In the genomic region with DNA sequence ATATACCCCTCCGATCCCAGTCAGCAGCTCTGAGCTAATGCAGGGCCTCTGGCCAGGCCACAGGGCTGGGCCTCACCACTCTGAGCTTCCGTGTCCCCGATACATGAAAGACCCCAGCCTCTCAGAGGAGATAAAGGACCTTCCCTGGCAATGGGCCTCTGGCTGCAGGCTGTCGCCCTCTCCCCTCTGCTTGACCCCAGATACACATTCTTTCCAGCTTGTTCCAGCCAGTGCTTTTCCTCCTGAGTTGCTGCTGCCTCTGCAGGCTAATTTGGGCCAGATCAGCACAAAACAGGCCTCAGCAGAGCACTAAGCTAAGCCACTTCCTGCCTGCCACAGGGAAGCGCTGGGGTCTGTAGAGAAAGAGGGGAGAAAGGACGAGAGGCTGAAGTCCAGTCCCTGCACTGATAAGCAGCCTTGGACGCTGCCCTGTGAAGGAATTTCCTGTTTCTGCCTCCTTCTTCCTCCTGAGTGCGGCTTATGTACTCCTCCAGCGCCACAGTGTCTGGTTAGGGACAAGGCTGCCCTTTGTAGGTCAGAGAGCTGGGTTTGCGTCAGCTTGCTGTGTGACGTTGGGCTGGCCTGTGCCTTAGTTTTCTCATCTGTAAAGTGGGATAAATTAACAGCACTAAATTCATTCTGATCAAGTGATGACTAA, we compare ENCODE assay signal across 8 cellular contexts.
DNase-seq lines count a peak whose midpoint lies in the region; ATAC-seq and TF ChIP-seq lines count a peak whose summit lies in the region.

No MANE protein-coding gene starts in this region.

- peaks cover 77% of the 10 kb centered on the region for H3K4me1 Mint-ChIP-seq in osteocyte (ENCODE audit: unreplicated experiment)

- H3K27ac Mint-ChIP-seq in osteocyte (ENCODE audit: unreplicated experiment): peak overlapping the region; percentile 96

- ATAC-seq in HG02973 (IDR thresholded peaks at IDR 0.05; ENCODE audit: unreplicated experiment): no peak

- in situ Hi-C loops in SK-MEL-5 (cut with HindIII; ENCODE audit: low pct_unique_long_range_greater_than_20kb, low sequenced_read_pairs): no loop called here

- no peak for TF ChIP-seq CTCF in fibroblast of villous mesenchyme (IDR thresholded peaks at IDR 0.05; ENCODE audit: insufficient read depth, low read depth, low read length)
- no peak for TF ChIP-seq CTCF in osteocyte (IDR thresholded peaks at IDR 0.05)

- H3K4me3 ChIP-seq in fibroblast of villous mesenchyme (ENCODE audit: low read depth, low read length): no peak overlapping the region

- no peaks in the 10 kb centered on the region for H3K36me3 Mint-ChIP-seq in osteocyte (ENCODE audit: unreplicated experiment)

- no peak overlapping the region for H3K4me3 Mint-ChIP-seq in osteocyte (ENCODE audit: unreplicated experiment)

- no peaks in the 10 kb centered on the region for H3K27me3 Mint-ChIP-seq in osteocyte (ENCODE audit: unreplicated experiment)

- H3K9me3 Mint-ChIP-seq in osteocyte (ENCODE audit: unreplicated experiment): no peaks in the 10 kb centered on the region

- DNase-seq in CD1c-positive myeloid dendritic cell (ENCODE audit: extremely low spot score) (peak; percentile 36), SK-MEL-5 (ENCODE audit: low read depth, low spot score) (peak; percentile 88), fibroblast of villous mesenchyme (ENCODE audit: low read depth) (peak; percentile 80), osteocyte (ENCODE audit: extremely low spot score, unreplicated experiment) (no peak), NCI-H1105 treated with DMSO at 0.1 percent for 48 hours (lab: John Stamatoyannopoulos, UW) (no peak), NCI-H446 (lab: John Stamatoyannopoulos, UW) (no peak)
- no peak for DNase-seq in activated naive CD4-positive, alpha-beta T cell (lab: John Stamatoyannopoulos, UW)

Comparison
In these comparisons a context has a peak if more than half of its experiments do, and no peak if none do; other contexts are left out.
1. DNase-seq: peak in CD1c-positive myeloid dendritic cell (single experiment), SK-MEL-5 (single experiment) and fibroblast of villous mesenchyme (single experiment); none in osteocyte (single experiment), NCI-H1105 treated with DMSO at 0.1 percent for 48 hours (single experiment), activated naive CD4-positive, alpha-beta T cell (0 of 4) and NCI-H446 (0 of 2).